In the genomic region with DNA sequence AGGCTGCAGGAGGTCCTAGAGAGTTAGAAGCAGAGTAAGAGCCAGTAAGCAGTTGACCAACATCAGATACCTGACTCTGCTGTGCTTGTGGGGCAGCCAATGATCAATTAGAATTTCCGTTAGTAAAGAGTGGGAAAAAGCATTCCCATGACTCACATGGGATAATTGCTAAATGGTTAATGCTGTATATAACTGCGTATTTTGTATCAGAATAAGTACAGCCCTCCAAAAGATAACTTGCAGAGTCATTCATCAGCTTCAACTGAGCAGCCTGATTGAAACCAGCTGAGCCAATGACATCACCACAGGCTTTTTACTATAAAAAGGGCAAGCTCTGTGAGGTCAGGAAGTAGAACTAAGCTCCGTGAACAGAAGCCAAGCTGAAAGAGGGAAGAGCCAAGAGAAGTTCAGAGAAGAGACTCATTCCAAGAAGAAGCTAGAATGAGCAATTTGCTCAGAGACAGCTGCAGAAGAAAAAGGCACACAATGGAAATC, we compare ENCODE assay signal across 9 cellular contexts.
A peak's percentile ranks its signal among the peaks of the same experiment; 100 is the strongest.
DNase-seq lines count a peak whose midpoint lies in the region; ATAC-seq and TF ChIP-seq lines count a peak whose summit lies in the region.
"Had no signal": no experiment of that assay in that cellular context is flagged by ENCODE, and none has a peak within 500 bp of the region (broad histone marks: within the 10 kb centered on the region; RNA-seq: fewer than 3 reads in every experiment).

No MANE protein-coding gene starts in this region.

- POLR2A ChIA-PET in A673 (lab: Charles Lee; ENCODE audit: low non-redundant PET) = interaction anchor here (0.7 kb wide), 1 partner anchor 169 kb away, joined by 4 read pairs; no protein-coding TSS in a partner anchor

- TF ChIP-seq CTCF in A673 (conservative IDR thresholded peaks at IDR 0.05; ENCODE audit: low read depth, low read length) = no peak
- TF ChIP-seq CTCF in lung (IDR thresholded peaks at IDR 0.05; ENCODE audit: control extremely low read depth, extremely low read depth) = no peak

- H3K27ac ChIP-seq in A673 (ENCODE audit: low read depth, low read length, poor library complexity, severe bottlenecking) = peak overlapping the region; percentile 90
- no peak overlapping the region for H3K27ac ChIP-seq in lung (ENCODE audit: low read depth in 1 of 2, low read length in 1 of 2)

- H3K27ac Mint-ChIP-seq in activated naive CD8-positive, alpha-beta T cell treated with anti-CD3 and anti-CD28 coated beads for 36 hours = peak overlapping the region; percentile 38

- peaks cover 49% of the 10 kb centered on the region for H3K4me1 Mint-ChIP-seq in activated naive CD8-positive, alpha-beta T cell treated with anti-CD3 and anti-CD28 coated beads for 36 hours

- intact Hi-C loops in A673 (cut with micrococcal nuclease; ENCODE audit: unreplicated experiment) = no loop called here

- no peaks in the 10 kb centered on the region for H3K27me3 ChIP-seq in A673 (replicated peaks; ENCODE audit: insufficient read depth, low read depth, low read length, poor library complexity)
- H3K27me3 ChIP-seq in lung (ENCODE audit: control insufficient read depth, insufficient read depth) = no peaks in the 10 kb centered on the region
- H3K27me3 ChIP-seq: dorsolateral prefrontal cortex had no signal

- no TSS peak for BruUV-seq in A673 (replicated peaks; lab: Mats Ljungman, UMichigan)

- CTCF ChIA-PET in A673 (lab: Charles Lee) = no interaction called here

- peak overlapping the region; percentile 10 for H3K4me3 ChIP-seq in A673 (ENCODE audit: low read depth, low read length, poor library complexity, severe bottlenecking)
- no peak overlapping the region for H3K4me3 ChIP-seq in lung
- H3K4me3 ChIP-seq: dorsolateral prefrontal cortex had no signal

- H3K4me1 ChIP-seq in A673 (ENCODE audit: insufficient read depth, low read length, poor library complexity, severe bottlenecking) (peaks cover 84% of the 10 kb centered on the region), lung (ENCODE audit: control insufficient read depth in 2 of 2, insufficient read depth in 2 of 2, low read length in 2 of 2) (peaks cover 3 to 18% of the 10 kb centered on the region in 2 donors)

- 55 to 57% methylated on average over 3 of the region's 3 CpGs for WGBS in lung, 2 donors

- H3K36me3 ChIP-seq in A673 (ENCODE audit: insufficient read depth, low read length, poor library complexity, severe bottlenecking) = no peaks in the 10 kb centered on the region
- no peaks in the 10 kb centered on the region for H3K36me3 ChIP-seq in lung (ENCODE audit: control insufficient read depth in 2 of 2, insufficient read depth in 2 of 2, low read length in 2 of 2)

- H3K9me3 ChIP-seq in A673 (ENCODE audit: low read depth, low read length, poor library complexity, severe bottlenecking) = no peaks in the 10 kb centered on the region
- H3K9me3 ChIP-seq in lung (ENCODE audit: control insufficient read depth in 2 of 2, insufficient read depth in 1 of 2, low read length in 1 of 2) = no peaks in the 10 kb centered on the region

- peaks cover 18% of the 10 kb centered on the region for H3K36me3 Mint-ChIP-seq in activated naive CD8-positive, alpha-beta T cell treated with anti-CD3 and anti-CD28 coated beads for 36 hours

- no peaks in the 10 kb centered on the region for H3K27me3 Mint-ChIP-seq in activated naive CD8-positive, alpha-beta T cell treated with anti-CD3 and anti-CD28 coated beads for 36 hours

- peaks cover 3% of the 10 kb centered on the region for H3K9me3 Mint-ChIP-seq in activated naive CD8-positive, alpha-beta T cell treated with anti-CD3 and anti-CD28 coated beads for 36 hours

- DNase-seq in A673 (ENCODE audit: low spot score) = peak; percentile 96
- DNase-seq in activated naive CD8-positive, alpha-beta T cell treated with anti-CD3 and anti-CD28 coated beads for 36 hours = peak; percentile 3
- no peak for DNase-seq in lung (ENCODE audit: low spot score)
- DNase-seq in COR-L47 (lab: John Stamatoyannopoulos, UW) = no peak
- DNase-seq in NCI-H1436 (lab: John Stamatoyannopoulos, UW) = no peak
- DNase-seq in NCI-H1092 treated with DMSO at 0.1 percent for 48 hours (lab: John Stamatoyannopoulos, UW) = no peak

- peak; percentile 50 for ATAC-seq in GM19035 (IDR thresholded peaks at IDR 0.05; ENCODE audit: unreplicated experiment)
- peak; percentile 62 for ATAC-seq in HG03196 (IDR thresholded peaks at IDR 0.05; ENCODE audit: unreplicated experiment)
- peak; percentile 53 for ATAC-seq in lung (ENCODE audit: insufficient read depth, low FRiP score)

- peak overlapping the region; percentile 19 for H3K4me3 Mint-ChIP-seq in activated naive CD8-positive, alpha-beta T cell treated with anti-CD3 and anti-CD28 coated beads for 36 hours

Comparison
In these comparisons a context has a peak if more than half of its experiments do, and no peak if none do; other contexts are left out.
1. DNase-seq: peak in A673 (single experiment) and activated naive CD8-positive, alpha-beta T cell treated with anti-CD3 and anti-CD28 coated beads for 36 hours (single experiment); none in lung (single experiment), COR-L47 (single experiment), NCI-H1436 (single experiment) and NCI-H1092 treated with DMSO at 0.1 percent for 48 hours (single experiment).
2. Peak in every context shown above with its lines, with median percentiles within 50 percentile points of each other: ATAC-seq.